ENCODE assay signal across 20 cellular contexts in genomic region chr9:116404228-116404627, GRCh38.
A peak's percentile ranks its signal among the peaks of the same experiment; 100 is the strongest.
DNase-seq lines count a peak whose midpoint lies in the region; ATAC-seq, FAIRE-seq and TF ChIP-seq lines count a peak whose summit lies in the region.
"Had no signal": no experiment of that assay in that cellular context is flagged by ENCODE, and none has a peak within 500 bp of the region (broad histone marks: within the 10 kb centered on the region; RNA-seq: fewer than 3 reads in every experiment).

No MANE protein-coding gene starts in this region.

- no peak for TF ChIP-seq POLR2A in A549 (IDR thresholded peaks at IDR 0.05; ENCODE audit: low read length)

- no peak overlapping the region for H3K9ac ChIP-seq in SK-N-MC (ENCODE audit: insufficient read length)
- no peak overlapping the region for H3K9ac ChIP-seq in mesenchymal stem cell (ENCODE audit: low read length)
- H3K9ac ChIP-seq: BLaER1 treated with 17β-estradiol and CSF1 and Interleukin-3, amounts not matched to agents 10 nM and 100 nM had no signal

- TF ChIP-seq CTCF in A549 (IDR thresholded peaks at IDR 0.05), result no peak

- no peak for TF ChIP-seq RAD21 in A549 (conservative IDR thresholded peaks at IDR 0.05 in 1 of 2, IDR thresholded peaks at IDR 0.05 in 1 of 2)

- H2BK15ac ChIP-seq in mesenchymal stem cell (ENCODE audit: low read depth, poor library complexity, severe bottlenecking), result no peak overlapping the region

- H3K4me3 ChIP-seq in A549 (no peak overlapping the region), SK-N-MC (no peak overlapping the region), mesenchymal stem cell (ENCODE audit: insufficient read depth in 1 of 2, low read depth in 1 of 2, low read length in 2 of 2) (no peak overlapping the region)
- H3K4me3 ChIP-seq: BLaER1 treated with 17β-estradiol and CSF1 and Interleukin-3, amounts not matched to agents 10 nM and 100 nM had no signal

- no peak overlapping the region for H4K8ac ChIP-seq in mesenchymal stem cell (ENCODE audit: low read length)

- H3K23ac ChIP-seq in mesenchymal stem cell (ENCODE audit: low read length in 2 of 2), result no peak overlapping the region

- CTCF ChIA-PET in A549 (lab: Yijun Ruan, JAX), result interaction anchor here (1.5 to 5.0 kb wide), 3 partner anchors 12 to 257 kb away, joined by 5 to 33 read pairs (median 8); no protein-coding TSS in a partner anchor

- POLR2A ChIA-PET in A549 (lab: Yijun Ruan, JAX), result interaction anchor here (1.3 kb wide), 1 partner anchor 145 kb away, joined by 4 read pairs; no protein-coding TSS in a partner anchor

- WGBS in A549 (ENCODE audit: missing lambda C conversion rate), result 97% methylated on average over 3 of the region's 3 CpGs
- 93% methylated on average over 3 of the region's 3 CpGs for WGBS in mesenchymal stem cell

- H3K27ac ChIP-seq in A549, result peak overlapping the region in 1 of 2 experiments; percentile 32; a peak in 3 of 6 replicates
- H3K27ac ChIP-seq in SK-N-MC, result peak overlapping the region; percentile 51; the same call in 1 of the 2 replicates
- no peak overlapping the region for H3K27ac ChIP-seq in mesenchymal stem cell (ENCODE audit: low read length, poor library complexity, severe bottlenecking)
- H3K27ac ChIP-seq: 22Rv1; BLaER1 treated with 17β-estradiol and CSF1 and Interleukin-3, amounts not matched to agents 10 nM and 100 nM; C4-2B had no signal

- H2AFZ ChIP-seq in mesenchymal stem cell (ENCODE audit: low read depth, low read length), result no peak overlapping the region

- no peaks in the 10 kb centered on the region for H3K27me3 ChIP-seq in mesenchymal stem cell (ENCODE audit: control insufficient read depth in 1 of 2, insufficient read depth in 1 of 2, low read length in 2 of 2)
- H3K27me3 ChIP-seq: BLaER1 treated with 17β-estradiol and CSF1 and Interleukin-3, amounts not matched to agents 10 nM and 100 nM had no signal

- H2BK5ac ChIP-seq in mesenchymal stem cell (ENCODE audit: low read depth, low read length, poor library complexity, severe bottlenecking), result no peak overlapping the region

- peak; percentile 65 for FAIRE-seq in A549 (lab: Jason Lieb, UNC)
- FAIRE-seq: A204.1, D721Med, G401.6, GM12891 had no signal

- H3K4me1 ChIP-seq in A549 (peaks cover 20% of the 10 kb centered on the region; the same call in 1 of the 3 replicates), mesenchymal stem cell (ENCODE audit: control insufficient read depth, insufficient read depth, low read depth, low read length) (peaks cover 1% of the 10 kb centered on the region)
- H3K4me1 ChIP-seq: Caco-2 had no signal

- H3K79me1 ChIP-seq in mesenchymal stem cell (replicated peaks; ENCODE audit: low read length, poor library complexity, severe bottlenecking), result no peaks in the 10 kb centered on the region

- H3K4ac ChIP-seq in mesenchymal stem cell (ENCODE audit: low read depth in 1 of 2, low read length in 2 of 2), result no peak overlapping the region

- peak; percentile 12 to 39; a peak in 2 of 6 replicates for ATAC-seq in A549
- ATAC-seq: CD8-positive, alpha-beta T cell had no signal

- H3K36me3 ChIP-seq in SK-N-MC (ENCODE audit: insufficient read depth, low read length) (peaks cover 13% of the 10 kb centered on the region), mesenchymal stem cell (ENCODE audit: control insufficient read depth in 1 of 2, insufficient read depth in 2 of 2, low read depth in 1 of 2, low read length in 2 of 2) (peaks cover 0 to 20% of the 10 kb centered on the region in 2 experiments)
- H3K36me3 ChIP-seq: BLaER1 treated with 17β-estradiol and CSF1 and Interleukin-3, amounts not matched to agents 10 nM and 100 nM had no signal

- H3K4me2 ChIP-seq in A549, result no peak overlapping the region
- no peak overlapping the region for H3K4me2 ChIP-seq in mesenchymal stem cell (ENCODE audit: low read length, poor library complexity, severe bottlenecking)

- no peak for TF ChIP-seq EP300 in A549 (IDR thresholded peaks at IDR 0.05)

- H3K9me3 ChIP-seq in A549, result no peaks in the 10 kb centered on the region
- H3K9me3 ChIP-seq in SK-N-MC (ENCODE audit: low read depth, low read length), result no peaks in the 10 kb centered on the region
- H3K9me3 ChIP-seq in mesenchymal stem cell (ENCODE audit: control insufficient read depth, low read length), result no peaks in the 10 kb centered on the region
- H3K9me3 ChIP-seq: BLaER1 treated with 17β-estradiol and CSF1 and Interleukin-3, amounts not matched to agents 10 nM and 100 nM; Caco-2 had no signal

- H2BK120ac ChIP-seq in mesenchymal stem cell (ENCODE audit: low read depth, low read length), result no peak overlapping the region

- H3K14ac ChIP-seq in mesenchymal stem cell (ENCODE audit: low read length in 2 of 2), result no peak overlapping the region

- no peak overlapping the region for H4K91ac ChIP-seq in mesenchymal stem cell (ENCODE audit: low read length)

- H2AK5ac ChIP-seq in mesenchymal stem cell (ENCODE audit: low read length, severe bottlenecking), result peak overlapping the region; percentile 89

- DNase-seq in A549 (ENCODE audit: low read depth in 1 of 2, low spot score in 1 of 2) (no peak), SK-N-MC (ENCODE audit: low read depth, low spot score) (no peak), mesenchymal stem cell (no peak), 8988T (no peak), NCI-H187 (lab: John Stamatoyannopoulos, UW) (no peak)
- no peak for DNase-seq in effector CD4-positive, alpha-beta T cell
- DNase-seq: AML-193; Caco-2; Calu3; CD4-positive, alpha-beta T cell; CD8-positive, alpha-beta T cell; DMS79 treated with DMSO at 0.1 percent for 48 hours; GF-D8 had no signal

- no peak overlapping the region for H3K18ac ChIP-seq in mesenchymal stem cell (ENCODE audit: low read depth in 1 of 2, low read length in 2 of 2)

- no peak overlapping the region for H2BK12ac ChIP-seq in mesenchymal stem cell (ENCODE audit: low read length in 2 of 2)

TF ChIP-seq in A549, 52 proteins besides CTCF, POLR2A, EP300 and RAD21:
- TF ChIP-seq EHMT2 (IDR thresholded peaks at IDR 0.05; ENCODE audit: low read depth) (no peak), FOSB (CRISPR knock-in tag; IDR thresholded peaks at IDR 0.05) (peak; percentile 72; the same call in 1 of the 2 replicates), USF2 (IDR thresholded peaks at IDR 0.05) (no peak), PHF8 (IDR thresholded peaks at IDR 0.05; ENCODE audit: borderline replicate concordance, low read depth) (no peak), EHF (CRISPR knock-in tag; IDR thresholded peaks at IDR 0.05) (no peak), TFCP2L1 (CRISPR knock-in tag; IDR thresholded peaks at IDR 0.05) (no peak)
